8 cellular contexts compared by ENCODE assay signal in the genomic region with DNA sequence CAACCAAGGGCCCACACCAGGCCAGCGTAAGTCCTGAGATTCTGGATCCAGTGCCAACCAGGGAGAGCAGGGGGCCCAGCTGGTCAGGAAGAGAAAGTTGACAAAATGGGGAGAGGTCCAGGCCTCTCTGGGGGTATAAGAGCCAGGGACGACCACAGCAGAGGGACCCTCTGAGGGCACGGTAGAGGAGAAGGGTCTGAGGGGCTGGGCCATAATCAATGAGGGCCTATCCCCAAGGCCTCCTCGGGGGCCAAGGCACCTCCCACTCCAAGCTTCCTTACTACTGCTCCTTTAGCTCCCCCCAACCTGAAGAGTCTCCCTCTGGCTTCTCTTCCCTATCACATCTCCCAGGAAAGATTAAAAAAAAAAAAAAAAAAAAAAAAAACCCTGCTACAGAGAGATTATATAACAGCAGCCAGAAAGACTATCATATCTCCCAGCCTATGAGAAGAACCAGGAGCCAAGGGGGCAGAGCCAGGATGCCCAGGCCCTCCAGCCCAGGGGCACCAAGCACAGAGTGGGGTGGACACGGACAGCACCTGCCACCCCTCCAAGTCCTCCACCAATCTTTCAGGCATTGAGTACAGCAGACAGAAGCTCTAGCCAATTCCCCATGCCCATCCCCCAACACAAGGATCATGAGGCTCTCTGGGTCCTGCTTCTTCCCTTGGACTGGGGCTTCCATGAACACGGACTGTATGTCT. TPM values are rescaled to one million over a fixed set of nuclear protein-coding genes. Genes with fewer than 3 reads are reported as not detected.
DNase-seq lines count a peak whose midpoint lies in the region; ATAC-seq and TF ChIP-seq lines count a peak whose summit lies in the region.

No MANE protein-coding gene starts in this region.

- H3K36me3 Mint-ChIP-seq in brain, result peaks cover 14% of the 10 kb centered on the region

- ATAC-seq in Right ventricle myocardium superior (ENCODE audit: poor library complexity), result no peak
- ATAC-seq in mucosa of descending colon, result no peak

- H3K4me3 ChIP-seq in mucosa of descending colon (no peak overlapping the region), urinary bladder (ENCODE audit: low read depth, low read length) (peak overlapping the region; percentile 95)

- H3K36me3 ChIP-seq in mucosa of descending colon (ENCODE audit: low read depth) (peaks cover 3% of the 10 kb centered on the region), urinary bladder (ENCODE audit: insufficient read depth) (no peaks in the 10 kb centered on the region)

- no peaks in the 10 kb centered on the region for H3K27me3 Mint-ChIP-seq in brain

- H3K4me3 Mint-ChIP-seq in brain, result peak overlapping the region; percentile 91 to 95 (median 93)

- H3K4me1 ChIP-seq in mucosa of descending colon (ENCODE audit: low read depth) (peaks cover 66% of the 10 kb centered on the region), urinary bladder (ENCODE audit: insufficient read depth) (peaks cover 2% of the 10 kb centered on the region)

- TF ChIP-seq CTCF in brain (conservative IDR thresholded peaks at IDR 0.05) (no peak), mucosa of descending colon (IDR thresholded peaks at IDR 0.05) (no peak)

- H3K27ac Mint-ChIP-seq in brain, result peak overlapping the region; percentile 84 to 97 (median 87)

- WGBS in urinary bladder, result 38% methylated on average over 6 of the region's 6 CpGs

- H3K9me3 Mint-ChIP-seq in brain, result no peaks in the 10 kb centered on the region

- intact Hi-C loops in cardiac septum (cut with DNase I) (no loop called here), Right ventricle myocardium superior (cut with DNase I) (loop anchor here (10.0 kb wide), 1 partner anchor 523 kb away; a partner anchor contains a TSS), mucosa of descending colon (cut with DNase I, micrococcal nuclease) (loop anchor here in 1 of 2 donors (5.0 kb wide), 1 partner anchor 36 kb away; no protein-coding TSS in a partner anchor)

- DNase-seq in cardiac septum (ENCODE audit: low spot score) (peak; percentile 74), Right ventricle myocardium superior (no peak), mucosa of descending colon (peak; percentile 40 to 56 (median 52)), ureter (ENCODE audit: low spot score) (no peak), NCI-H2196 (lab: John Stamatoyannopoulos, UW; ENCODE audit: unreplicated experiment) (no peak)
- no peak for DNase-seq in stimulated activated CD4-positive, alpha-beta T cell treated with anti-CD3 and anti-CD28 coated beads, Interleukin-2, amount 100 ng/mL, for 24 hours

- no peaks in the 10 kb centered on the region for H3K9me3 ChIP-seq in mucosa of descending colon

- peak overlapping the region; percentile 6 for H3K27ac ChIP-seq in urinary bladder (ENCODE audit: low read depth)

- H3K4me1 Mint-ChIP-seq in brain, result peaks cover 78% of the 10 kb centered on the region

RNA-seq across cellular contexts. Expression of a gene that starts 2.7 kb away (rescaled TPM):
- 93.1 TPM for total RNA-seq in cardiac septum
- 96.6 TPM for total RNA-seq in Right ventricle myocardium superior
- 22.7 TPM for polyA plus RNA-seq in brain (ENCODE audit: insufficient read depth, low read depth, low replicate concordance)
- 100 to 1,000 TPM in 1 of 3 donors, 10 to 100 TPM in 2; 56.8 to 103 (median 61.9) TPM for total RNA-seq in mucosa of descending colon
- total RNA-seq in urinary bladder, result 10.0 TPM
- 55.5 TPM for polyA plus RNA-seq in urinary bladder
- total RNA-seq in ureter, result 55.3 TPM

Comparison
In these comparisons a context has a peak if more than half of its experiments do, and no peak if none do; other contexts are left out.
1. DNase-seq: peak in cardiac septum (single experiment) and mucosa of descending colon (3 of 3); none in Right ventricle myocardium superior (single experiment), ureter (single experiment), stimulated activated CD4-positive, alpha-beta T cell treated with anti-CD3 and anti-CD28 coated beads, Interleukin-2, amount 100 ng/mL, for 24 hours (0 of 2) and NCI-H2196 (single experiment).